13 cellular contexts compared by ENCODE assay signal in the genomic region with DNA sequence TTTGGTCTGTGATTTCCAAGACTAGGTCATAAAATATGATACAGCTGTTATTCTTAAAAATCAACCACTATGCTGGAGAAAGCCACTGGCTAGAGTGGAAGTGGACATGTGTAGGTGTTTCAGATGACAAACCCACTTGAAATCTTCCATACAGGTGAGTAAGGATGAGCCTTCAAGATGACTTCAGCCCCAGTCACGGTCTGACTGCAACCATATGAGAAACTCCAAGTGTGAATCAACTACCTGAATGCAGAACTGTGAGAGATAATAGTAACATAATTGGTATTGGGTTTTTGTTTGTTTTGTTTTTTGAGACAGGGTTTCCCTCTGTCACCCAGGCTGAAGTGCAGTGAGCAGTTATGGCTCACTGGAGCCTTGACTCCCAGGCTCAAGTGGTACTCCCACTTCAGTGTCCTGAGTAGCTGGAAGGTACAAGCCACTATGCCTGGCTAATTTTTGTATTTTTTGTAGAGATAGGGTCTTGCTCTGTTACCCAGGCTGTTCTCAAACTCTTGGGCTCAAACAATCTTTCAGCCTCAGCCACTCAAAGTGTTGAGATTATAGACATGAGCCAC.
DNase-seq lines count a peak whose midpoint lies in the region; ATAC-seq and TF ChIP-seq lines count a peak whose summit lies in the region.
"Had no signal": no experiment of that assay in that cellular context is flagged by ENCODE, and none has a peak within 500 bp of the region (broad histone marks: within the 10 kb centered on the region; RNA-seq: fewer than 3 reads in every experiment).

No MANE protein-coding gene starts in this region.

- POLR2A ChIA-PET in PC-3 (lab: Charles Lee; ENCODE audit: unreplicated experiment), result no interaction called here
- POLR2A ChIA-PET in RWPE1 (lab: Yijun Ruan, JAX; ENCODE audit: low non-redundant PET), result no interaction called here

- ATAC-seq in PC-3, result no peak; the same call in 1 of the 2 replicates
- ATAC-seq in GM18498 (IDR thresholded peaks at IDR 0.05; ENCODE audit: unreplicated experiment), result no peak
- ATAC-seq: A549; CD8-positive, alpha-beta T cell; GM23338 had no signal

- H4K20me1 ChIP-seq in PC-3 (ENCODE audit: low read length), result no peaks in the 10 kb centered on the region

- DNase-seq in PC-3 (peak; percentile 65), RWPE1 (ENCODE audit: low spot score) (peak; percentile 4), epithelial cell of prostate (ENCODE audit: low read depth, low spot score) (peak; percentile 46), thyroid gland (peak; percentile 87 to 91), HFFc6 (no peak)
- DNase-seq: CD8-positive, alpha-beta T cell; COR-L47; DMS153; H7 had no signal

- no peaks in the 10 kb centered on the region for H3K9me3 ChIP-seq in PC-3 (ENCODE audit: low read length)
- no peaks in the 10 kb centered on the region for H3K9me3 ChIP-seq in thyroid gland
- H3K9me3 ChIP-seq: A549 had no signal

- H3K9me3 Mint-ChIP-seq in HFFc6, result no peaks in the 10 kb centered on the region
- H3K9me3 Mint-ChIP-seq: GM23338 had no signal

- no peaks in the 10 kb centered on the region; the same call in 1 of the 2 replicates for H3K27me3 Mint-ChIP-seq in HFFc6 (ENCODE audit: insufficient read depth)

- intact Hi-C loops in PC-3 (cut with micrococcal nuclease), result no loop called here
- intact Hi-C loops in thyroid gland (cut with DNase I), result no loop called here

- H3K4me1 ChIP-seq in PC-3 (ENCODE audit: insufficient read depth, low read length) (peaks cover 7% of the 10 kb centered on the region; the same call in 1 of the 2 replicates), thyroid gland (peaks cover 22 to 35% of the 10 kb centered on the region in 2 donors)
- H3K4me1 ChIP-seq: A549 had no signal

- CTCF ChIA-PET in PC-3 (lab: Charles Lee), result no interaction called here
- CTCF ChIA-PET in RWPE1 (lab: Yijun Ruan, JAX), result no interaction called here

- H3K9ac ChIP-seq in PC-3 (ENCODE audit: low read length), result no peak overlapping the region

- no peaks in the 10 kb centered on the region for H3K79me2 ChIP-seq in PC-3 (ENCODE audit: low read length)

- no peak for TF ChIP-seq POLR2A in thyroid gland (IDR thresholded peaks at IDR 0.05)

- no peak overlapping the region for H3K4me2 ChIP-seq in PC-3 (ENCODE audit: low read length)
- H3K4me2 ChIP-seq: A549, GM23338 had no signal

- H2AFZ ChIP-seq in PC-3 (ENCODE audit: low read length), result no peak overlapping the region

- H3K4me1 Mint-ChIP-seq in HFFc6 (ENCODE audit: low read depth), result no peaks in the 10 kb centered on the region
- H3K4me1 Mint-ChIP-seq: CD14-positive monocyte had no signal

- H3K36me3 ChIP-seq in PC-3 (ENCODE audit: low read depth, low read length) (no peaks in the 10 kb centered on the region), thyroid gland (no peaks in the 10 kb centered on the region)

- no peaks in the 10 kb centered on the region for H3K27me3 ChIP-seq in PC-3 (ENCODE audit: low read length)
- no peaks in the 10 kb centered on the region for H3K27me3 ChIP-seq in thyroid gland

- no peaks in the 10 kb centered on the region for H3F3A ChIP-seq in PC-3 (ENCODE audit: low read length, unreplicated experiment)

- no peak for TF ChIP-seq CTCF in PC-3 (conservative IDR thresholded peaks at IDR 0.05; ENCODE audit: low read depth, low read length)
- no peak for TF ChIP-seq CTCF in RWPE1 (conservative IDR thresholded peaks at IDR 0.05; ENCODE audit: low read depth)
- no peak for TF ChIP-seq CTCF in thyroid gland (IDR thresholded peaks at IDR 0.05)
- TF ChIP-seq CTCF in HFFc6 (IDR thresholded peaks at IDR 0.05), result no peak

- H3K27ac Mint-ChIP-seq in HFFc6, result no peak overlapping the region
- H3K27ac Mint-ChIP-seq: CD14-positive monocyte; CD8-positive, alpha-beta T cell; GM23338 had no signal

- no TSS peak for BruUV-seq in PC-3 (replicated peaks; lab: Mats Ljungman, UMichigan)

- H3K4me3 Mint-ChIP-seq in HFFc6, result no peak overlapping the region
- H3K4me3 Mint-ChIP-seq: CD14-positive monocyte; CD8-positive, alpha-beta T cell; GM23338 had no signal

- no peaks in the 10 kb centered on the region for H3K9me2 ChIP-seq in PC-3 (replicated peaks; ENCODE audit: low read length)

- H3K36me3 Mint-ChIP-seq in HFFc6 (ENCODE audit: low read depth), result no peaks in the 10 kb centered on the region
- H3K36me3 Mint-ChIP-seq: CD14-positive monocyte; CD8-positive, alpha-beta T cell had no signal

- 17 to 21% methylated on average over 1 of the region's 1 CpG for WGBS in thyroid gland, 2 donors

- H3K27ac ChIP-seq in PC-3 (ENCODE audit: low read length) (no peak overlapping the region), RWPE1 (no peak overlapping the region), epithelial cell of prostate (peak overlapping the region; percentile 35), thyroid gland (peak overlapping the region; percentile 11 to 41 (median 25))
- H3K27ac ChIP-seq: A549 had no signal

- no peak overlapping the region for H3K4me3 ChIP-seq in PC-3 (ENCODE audit: low read length)
- H3K4me3 ChIP-seq in thyroid gland (replicated peaks in 1 of 3), result no peak overlapping the region
- H3K4me3 ChIP-seq: A549, GM23338 had no signal

Comparison
In these comparisons a context has a peak if more than half of its experiments do, and no peak if none do; other contexts are left out.
1. H3K27ac ChIP-seq: peak in epithelial cell of prostate (single experiment) and thyroid gland (3 of 3); none in PC-3 (single experiment) and RWPE1 (single experiment).